1 cellular context compared by ENCODE assay signal in genomic region chr17:77086433-77087010, GRCh38.
TF ChIP-seq lines count a peak whose summit lies in the region.

No MANE protein-coding gene starts in this region.

TF ChIP-seq in HEK293T, 16 proteins besides CTCF, POLR2A, EP300 and RAD21 (continued from another document):
- no peak for TF ChIP-seq HDGF (IDR thresholded peaks at IDR 0.05; ENCODE audit: borderline replicate concordance)
- no peak for TF ChIP-seq TARDBP (IDR thresholded peaks at IDR 0.05)
